ENCODE assay signal across 14 cellular contexts in the genomic region with DNA sequence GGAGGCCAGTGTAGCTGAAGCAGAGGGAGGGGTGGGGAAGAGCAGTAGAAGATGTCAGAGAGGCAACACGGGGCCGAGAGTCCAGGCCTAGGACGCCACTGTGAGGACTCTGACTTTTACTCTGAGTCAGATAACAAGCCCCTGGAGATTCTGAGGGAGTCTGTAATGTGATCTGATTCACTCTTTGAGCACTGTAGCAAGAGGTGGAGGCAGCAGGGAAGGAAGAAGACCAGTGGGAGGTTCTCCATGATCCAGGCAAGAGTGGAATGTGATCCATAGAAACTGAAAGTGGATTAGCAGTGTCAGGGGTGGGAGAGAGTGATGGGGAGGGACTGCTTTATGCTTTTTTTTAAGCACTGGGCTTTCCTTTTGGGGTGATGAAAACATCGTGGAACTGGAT.
A peak's percentile ranks its signal among the peaks of the same experiment; 100 is the strongest.
DNase-seq lines count a peak whose midpoint lies in the region; ATAC-seq lines count a peak whose summit lies in the region.
"Had no signal": no experiment of that assay in that cellular context is flagged by ENCODE, and none has a peak within 500 bp of the region (broad histone marks: within the 10 kb centered on the region; RNA-seq: fewer than 3 reads in every experiment).

No MANE protein-coding gene starts in this region.

- peak; percentile 4 for DNase-seq in A172 (ENCODE audit: low spot score)
- DNase-seq in HCEC 1CT, result peak; percentile 4
- DNase-seq in SK-N-DZ (ENCODE audit: low spot score), result peak; percentile 10
- peak; percentile 71 for DNase-seq in left kidney (ENCODE audit: low read depth, low spot score)
- DNase-seq in Kasumi-1 (lab: John Stamatoyannopoulos, UW), result no peak
- DNase-seq in stimulated activated CD4-positive, alpha-beta T cell treated with anti-CD3 and anti-CD28 coated beads, Interleukin-12 subunit alpha, Interleukin-12 subunit beta, amount 100 ng/mL, for 4 hours, result no peak
- no peak for DNase-seq in NCI-H1436 (lab: John Stamatoyannopoulos, UW)
- DNase-seq: activated CD4-positive, alpha-beta T cell treated with anti-CD3 and anti-CD28 coated beads for 4 hours; anterior cingulate cortex; DMS79; effector CD8-positive, alpha-beta T cell; GOT3; uterus had no signal

- no peak for ATAC-seq in HG03095 (IDR thresholded peaks at IDR 0.05; ENCODE audit: unreplicated experiment)

Comparison
In these comparisons a context has a peak if more than half of its experiments do, and no peak if none do; other contexts are left out.
1. DNase-seq: peak in A172 (single experiment), HCEC 1CT (single experiment), SK-N-DZ (single experiment) and left kidney (single experiment); none in Kasumi-1 (0 of 2), stimulated activated CD4-positive, alpha-beta T cell treated with anti-CD3 and anti-CD28 coated beads, Interleukin-12 subunit alpha, Interleukin-12 subunit beta, amount 100 ng/mL, for 4 hours (single experiment) and NCI-H1436 (single experiment).